ENCODE assay signal across 1 cellular context in genomic region chr6:115914098-115914497, GRCh38.
TF ChIP-seq lines count a peak whose summit lies in the region.

No MANE protein-coding gene starts in this region.

TF ChIP-seq in H1, 55 proteins besides CTCF, POLR2A, EP300 and RAD21 (continued from another document):
- TF ChIP-seq CREB1 (IDR thresholded peaks at IDR 0.05) = no peak
- no peak for TF ChIP-seq TAF7 (optimal IDR thresholded peaks at IDR 0.05; ENCODE audit: borderline replicate concordance, low read depth, low read length)
- no peak for TF ChIP-seq EGR1 (IDR thresholded peaks at IDR 0.05; ENCODE audit: borderline replicate concordance, low read depth, low read length)
- TF ChIP-seq GABPA (IDR thresholded peaks at IDR 0.05; ENCODE audit: borderline replicate concordance, insufficient read depth, low read length) = no peak
- no peak for TF ChIP-seq SIRT6 (IDR thresholded peaks at IDR 0.05; ENCODE audit: low read length)
- TF ChIP-seq KDM1A (IDR thresholded peaks at IDR 0.05; ENCODE audit: borderline replicate concordance, low read length) = no peak
- no peak for TF ChIP-seq RBBP5 (IDR thresholded peaks at IDR 0.05; ENCODE audit: borderline replicate concordance, low read depth, low read length)
- TF ChIP-seq ZNF274 (IDR thresholded peaks at IDR 0.05; ENCODE audit: borderline replicate concordance, extremely low read depth, low read length) = no peak
- TF ChIP-seq TCF12 (IDR thresholded peaks at IDR 0.05; ENCODE audit: low read depth, low read length) = no peak
